Comparison of ENCODE assay signal across 16 cellular contexts in the genomic region with DNA sequence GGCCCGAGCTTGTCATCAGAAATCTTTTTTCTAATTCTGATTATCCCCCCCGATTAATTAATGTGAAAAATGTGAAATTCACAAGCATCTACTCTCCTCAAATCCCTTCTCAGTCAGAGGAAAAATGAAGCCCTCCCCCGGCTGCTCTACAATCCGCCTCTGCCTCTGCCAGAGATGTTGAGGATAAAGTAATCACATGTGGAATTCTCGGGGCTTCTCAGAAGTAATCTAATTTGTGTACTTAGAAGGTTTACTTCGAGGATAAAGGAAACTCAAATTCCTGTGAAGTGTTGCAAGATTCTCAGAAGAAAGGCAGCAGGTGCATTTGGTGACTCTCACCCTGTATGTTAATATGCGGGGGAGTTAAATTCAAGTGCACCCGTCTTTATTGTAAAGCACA.
DNase-seq lines count a peak whose midpoint lies in the region; ATAC-seq and TF ChIP-seq lines count a peak whose summit lies in the region.
"Had no signal": no experiment of that assay in that cellular context is flagged by ENCODE, and none has a peak within 500 bp of the region (broad histone marks: within the 10 kb centered on the region; RNA-seq: fewer than 3 reads in every experiment).

No MANE protein-coding gene starts in this region.

- DNase-seq in DND-41 (peak; percentile 83), GM23338 (ENCODE audit: low spot score) (peak; percentile 18), SK-N-DZ (ENCODE audit: low spot score) (peak; percentile 18), neural progenitor cell (ENCODE audit: low spot score) (peak; percentile 56), left colon (no peak), hepatic stellate cell (ENCODE audit: low spot score) (no peak), posterior vena cava (ENCODE audit: low spot score) (no peak)
- DNase-seq: ACHN; BE2C; C1 segment of cervical spinal cord; CD4-positive, CD25-positive, alpha-beta regulatory T cell; CD8-positive, alpha-beta memory T cell; COR-L47; GDM1; H9; IMR-90 had no signal

- no peak overlapping the region for H2AFZ ChIP-seq in DND-41 (ENCODE audit: low read depth, low read length)
- H2AFZ ChIP-seq in GM23338: no peak overlapping the region
- no peak overlapping the region for H2AFZ ChIP-seq in neural progenitor cell (replicated peaks)

- H3K36me3 ChIP-seq in DND-41 (ENCODE audit: insufficient read depth, low read length) (no peaks in the 10 kb centered on the region), GM23338 (ENCODE audit: insufficient read depth) (no peaks in the 10 kb centered on the region), neural progenitor cell (no peaks in the 10 kb centered on the region)
- H3K36me3 ChIP-seq: BE2C had no signal

- intact Hi-C loops in left colon (cut with DNase I, micrococcal nuclease): no loop called here
- intact Hi-C loops in posterior vena cava (cut with DNase I): no loop called here

- H3K4me1 Mint-ChIP-seq in GM23338: peaks cover 9% of the 10 kb centered on the region
- peaks cover 14% of the 10 kb centered on the region for H3K4me1 Mint-ChIP-seq in neural progenitor cell
- H3K4me1 Mint-ChIP-seq: CD4-positive, CD25-positive, alpha-beta regulatory T cell; CD8-positive, alpha-beta memory T cell had no signal

- no peaks in the 10 kb centered on the region for H4K20me1 ChIP-seq in DND-41 (ENCODE audit: insufficient read depth, low read length)
- no peaks in the 10 kb centered on the region for H4K20me1 ChIP-seq in GM23338 (replicated peaks; ENCODE audit: insufficient read depth)
- no peaks in the 10 kb centered on the region for H4K20me1 ChIP-seq in neural progenitor cell (ENCODE audit: low read depth)

- peak overlapping the region; percentile 97 for H3K27ac ChIP-seq in DND-41 (ENCODE audit: low read length)
- H3K27ac ChIP-seq in GM23338 (ENCODE audit: low read depth): no peak overlapping the region
- no peak overlapping the region for H3K27ac ChIP-seq in neural progenitor cell

- ATAC-seq in DND-41 (ENCODE audit: insufficient read depth, low read depth): peak; percentile 79
- no peak for ATAC-seq in GM23338
- ATAC-seq in left colon: no peak

- H3K27me3 Mint-ChIP-seq in GM23338 (ENCODE audit: insufficient read depth, low read depth, poor library complexity) (peaks cover 4% of the 10 kb centered on the region), neural progenitor cell (ENCODE audit: insufficient read depth, low read depth) (no peaks in the 10 kb centered on the region)
- H3K27me3 Mint-ChIP-seq: CD4-positive, CD25-positive, alpha-beta regulatory T cell; CD8-positive, alpha-beta memory T cell had no signal

- H3K27ac Mint-ChIP-seq in GM23338 (no peak overlapping the region), neural progenitor cell (no peak overlapping the region)
- H3K27ac Mint-ChIP-seq: CD4-positive, CD25-positive, alpha-beta regulatory T cell; CD8-positive, alpha-beta memory T cell; H9 had no signal

- no peak overlapping the region for H3K4me3 Mint-ChIP-seq in GM23338
- no peak overlapping the region for H3K4me3 Mint-ChIP-seq in neural progenitor cell
- H3K4me3 Mint-ChIP-seq: CD4-positive, CD25-positive, alpha-beta regulatory T cell; CD8-positive, alpha-beta memory T cell; H9 had no signal

- H3K27me3 ChIP-seq in DND-41 (ENCODE audit: insufficient read depth, low read length, poor library complexity): no peaks in the 10 kb centered on the region
- H3K27me3 ChIP-seq in GM23338 (ENCODE audit: insufficient read depth): no peaks in the 10 kb centered on the region
- H3K27me3 ChIP-seq in neural progenitor cell: no peaks in the 10 kb centered on the region
- H3K27me3 ChIP-seq: BE2C had no signal

- H3K9ac ChIP-seq in DND-41 (ENCODE audit: low read depth, low read length) (peak overlapping the region; percentile 64), neural progenitor cell (no peak overlapping the region)

- H3K4me3 ChIP-seq in DND-41 (ENCODE audit: low read depth in 1 of 2, low read length in 2 of 2) (peak overlapping the region in 1 of 2 experiments; percentile 50; a peak in 2 of 4 replicates), GM23338 (no peak overlapping the region), neural progenitor cell (no peak overlapping the region)

- no peaks in the 10 kb centered on the region for H3K9me3 ChIP-seq in DND-41 (ENCODE audit: insufficient read depth, low read length, severe bottlenecking)
- H3K9me3 ChIP-seq in neural progenitor cell (ENCODE audit: low read depth): no peaks in the 10 kb centered on the region
- H3K9me3 ChIP-seq: BE2C had no signal

- H3K4me1 ChIP-seq in DND-41 (ENCODE audit: insufficient read depth, low read length) (peaks cover 97% of the 10 kb centered on the region), GM23338 (ENCODE audit: insufficient read depth) (no peaks in the 10 kb centered on the region), neural progenitor cell (peaks cover 9% of the 10 kb centered on the region)
- H3K4me1 ChIP-seq: BE2C had no signal

- peak overlapping the region; percentile 58 for H3K4me2 ChIP-seq in DND-41 (ENCODE audit: insufficient read depth, low read length)
- H3K4me2 ChIP-seq in GM23338: no peak overlapping the region
- peak overlapping the region; percentile 17 for H3K4me2 ChIP-seq in neural progenitor cell

- H3K36me3 Mint-ChIP-seq in GM23338 (ENCODE audit: low read depth) (no peaks in the 10 kb centered on the region), neural progenitor cell (no peaks in the 10 kb centered on the region)
- H3K36me3 Mint-ChIP-seq: CD4-positive, CD25-positive, alpha-beta regulatory T cell; CD8-positive, alpha-beta memory T cell had no signal

- peaks cover 29% of the 10 kb centered on the region for H3K79me2 ChIP-seq in DND-41 (ENCODE audit: insufficient read depth, low read length)
- no peaks in the 10 kb centered on the region for H3K79me2 ChIP-seq in GM23338 (replicated peaks; ENCODE audit: insufficient read depth)
- no peaks in the 10 kb centered on the region for H3K79me2 ChIP-seq in neural progenitor cell (ENCODE audit: low read depth)

- TF ChIP-seq CTCF in DND-41 (IDR thresholded peaks at IDR 0.05; ENCODE audit: borderline replicate concordance, extremely low read depth, low read length, poor library complexity, severe bottlenecking) (no peak), GM23338 (conservative IDR thresholded peaks at IDR 0.05; ENCODE audit: low read depth in 2 of 2) (no peak), neural progenitor cell (IDR thresholded peaks at IDR 0.05) (no peak)

- H3F3A ChIP-seq in GM23338 (replicated peaks; ENCODE audit: low read depth) (no peaks in the 10 kb centered on the region), neural progenitor cell (ENCODE audit: low read depth) (no peaks in the 10 kb centered on the region)

- H3K9me3 Mint-ChIP-seq in GM23338 (no peaks in the 10 kb centered on the region; the same call in 2 of the 3 replicates), neural progenitor cell (no peaks in the 10 kb centered on the region)
- H3K9me3 Mint-ChIP-seq: H9 had no signal

- H3K9me2 ChIP-seq in GM23338 (ENCODE audit: insufficient read depth): no peaks in the 10 kb centered on the region

TF ChIP-seq in GM23338, 12 proteins besides CTCF, POLR2A, EP300 and RAD21 (continues in another document):
- TF ChIP-seq POLR2AphosphoS5 (IDR thresholded peaks at IDR 0.05; ENCODE audit: low read depth) (no peak), ZNF331 (CRISPR knock-in tag; IDR thresholded peaks at IDR 0.05; ENCODE audit: low read depth) (no peak), NANOG (IDR thresholded peaks at IDR 0.05; ENCODE audit: borderline replicate concordance) (no peak), EZH2 (IDR thresholded peaks at IDR 0.05; ENCODE audit: low read depth, unreplicated experiment) (no peak), STAT1 (IDR thresholded peaks at IDR 0.05; ENCODE audit: unreplicated experiment) (no peak)
- TF ChIP-seq, protein P1, sequence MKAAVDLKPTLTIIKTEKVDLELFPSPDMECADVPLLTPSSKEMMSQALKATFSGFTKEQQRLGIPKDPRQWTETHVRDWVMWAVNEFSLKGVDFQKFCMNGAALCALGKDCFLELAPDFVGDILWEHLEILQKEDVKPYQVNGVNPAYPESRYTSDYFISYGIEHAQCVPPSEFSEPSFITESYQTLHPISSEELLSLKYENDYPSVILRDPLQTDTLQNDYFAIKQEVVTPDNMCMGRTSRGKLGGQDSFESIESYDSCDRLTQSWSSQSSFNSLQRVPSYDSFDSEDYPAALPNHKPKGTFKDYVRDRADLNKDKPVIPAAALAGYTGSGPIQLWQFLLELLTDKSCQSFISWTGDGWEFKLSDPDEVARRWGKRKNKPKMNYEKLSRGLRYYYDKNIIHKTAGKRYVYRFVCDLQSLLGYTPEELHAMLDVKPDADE (IDR thresholded peaks at IDR 0.05): no peak
- TF ChIP-seq, protein P2, sequence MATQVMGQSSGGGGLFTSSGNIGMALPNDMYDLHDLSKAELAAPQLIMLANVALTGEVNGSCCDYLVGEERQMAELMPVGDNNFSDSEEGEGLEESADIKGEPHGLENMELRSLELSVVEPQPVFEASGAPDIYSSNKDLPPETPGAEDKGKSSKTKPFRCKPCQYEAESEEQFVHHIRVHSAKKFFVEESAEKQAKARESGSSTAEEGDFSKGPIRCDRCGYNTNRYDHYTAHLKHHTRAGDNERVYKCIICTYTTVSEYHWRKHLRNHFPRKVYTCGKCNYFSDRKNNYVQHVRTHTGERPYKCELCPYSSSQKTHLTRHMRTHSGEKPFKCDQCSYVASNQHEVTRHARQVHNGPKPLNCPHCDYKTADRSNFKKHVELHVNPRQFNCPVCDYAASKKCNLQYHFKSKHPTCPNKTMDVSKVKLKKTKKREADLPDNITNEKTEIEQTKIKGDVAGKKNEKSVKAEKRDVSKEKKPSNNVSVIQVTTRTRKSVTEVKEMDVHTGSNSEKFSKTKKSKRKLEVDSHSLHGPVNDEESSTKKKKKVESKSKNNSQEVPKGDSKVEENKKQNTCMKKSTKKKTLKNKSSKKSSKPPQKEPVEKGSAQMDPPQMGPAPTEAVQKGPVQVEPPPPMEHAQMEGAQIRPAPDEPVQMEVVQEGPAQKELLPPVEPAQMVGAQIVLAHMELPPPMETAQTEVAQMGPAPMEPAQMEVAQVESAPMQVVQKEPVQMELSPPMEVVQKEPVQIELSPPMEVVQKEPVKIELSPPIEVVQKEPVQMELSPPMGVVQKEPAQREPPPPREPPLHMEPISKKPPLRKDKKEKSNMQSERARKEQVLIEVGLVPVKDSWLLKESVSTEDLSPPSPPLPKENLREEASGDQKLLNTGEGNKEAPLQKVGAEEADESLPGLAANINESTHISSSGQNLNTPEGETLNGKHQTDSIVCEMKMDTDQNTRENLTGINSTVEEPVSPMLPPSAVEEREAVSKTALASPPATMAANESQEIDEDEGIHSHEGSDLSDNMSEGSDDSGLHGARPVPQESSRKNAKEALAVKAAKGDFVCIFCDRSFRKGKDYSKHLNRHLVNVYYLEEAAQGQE (IDR thresholded peaks at IDR 0.05; ENCODE audit: unreplicated experiment): no peak

Comparison
In these comparisons a context has a peak if more than half of its experiments do, and no peak if none do; other contexts are left out.
1. DNase-seq: peak in DND-41 (single experiment), GM23338 (single experiment), SK-N-DZ (single experiment) and neural progenitor cell (single experiment); none in left colon (0 of 2), hepatic stellate cell (single experiment) and posterior vena cava (single experiment).